In genomic region chr4:22766068-22766467, GRCh38 we compare ENCODE assay signal across 8 cellular contexts.
"Had no signal": no experiment of that assay in that cellular context is flagged by ENCODE, and none has a peak within 500 bp of the region (broad histone marks: within the 10 kb centered on the region; RNA-seq: fewer than 3 reads in every experiment).

No MANE protein-coding gene starts in this region.

- H3K27me3 Mint-ChIP-seq: IgD-negative memory B cell had no signal

- FAIRE-seq: HepG2, HTR-8/SVneo, K562 had no signal

- DNase-seq: IMR-90, KBM-7, KG1 had no signal

- ATAC-seq: HepG2, K562 had no signal

- H3K36me3 Mint-ChIP-seq: IgD-negative memory B cell had no signal

- H3K27ac ChIP-seq: HL-60 had no signal

- H3K4me3 ChIP-seq: K562 had no signal

- H3K4me3 Mint-ChIP-seq: IgD-negative memory B cell had no signal

- H3K27ac Mint-ChIP-seq: IgD-negative memory B cell had no signal
